In the genomic region with DNA sequence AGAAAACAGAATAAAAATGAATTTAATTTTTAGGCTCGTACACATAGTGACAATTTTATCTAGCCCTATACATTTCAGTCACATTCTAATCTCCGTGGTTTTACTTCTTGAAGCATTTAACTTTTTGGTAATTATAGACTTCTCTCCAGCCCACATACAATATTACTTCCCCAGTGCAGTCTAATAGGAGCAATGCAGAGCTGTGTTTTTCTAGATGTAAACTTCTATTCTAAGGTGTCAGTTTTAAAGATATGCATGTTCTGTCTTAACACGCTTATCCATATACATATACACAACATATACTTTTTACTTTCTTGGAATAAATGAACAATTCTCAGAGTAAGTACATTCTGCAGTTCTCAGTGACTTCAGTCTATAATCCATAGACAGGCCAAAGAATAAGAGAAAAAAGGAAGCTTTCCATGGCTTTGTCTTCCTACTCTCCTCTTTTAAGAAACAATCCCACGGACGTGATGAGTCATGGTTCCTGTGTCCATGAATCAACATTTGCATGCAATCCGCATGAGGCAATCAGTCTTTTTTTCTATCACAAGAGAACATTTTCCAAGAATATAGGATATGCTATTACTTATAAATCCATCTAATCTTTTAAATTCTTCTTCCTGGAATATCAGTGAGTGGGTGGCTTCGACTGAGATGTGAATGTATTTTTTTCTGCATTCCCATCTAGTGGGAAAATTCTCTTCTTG, we compare ENCODE assay signal across 10 cellular contexts. TPM values are rescaled to one million over a fixed set of nuclear protein-coding genes. Genes with fewer than 3 reads are reported as not detected.
DNase-seq lines count a peak whose midpoint lies in the region; TF ChIP-seq lines count a peak whose summit lies in the region.
"Had no signal": no experiment of that assay in that cellular context is flagged by ENCODE, and none has a peak within 500 bp of the region (broad histone marks: within the 10 kb centered on the region; RNA-seq: fewer than 3 reads in every experiment).

No MANE protein-coding gene starts in this region.

- H3K9me3 ChIP-seq in WERI-Rb-1 (ENCODE audit: severe bottlenecking): no peaks in the 10 kb centered on the region

- H3K4me3 ChIP-seq in WERI-Rb-1 (ENCODE audit: low read depth, low read length): no peak overlapping the region
- H3K4me3 ChIP-seq: skin epidermis had no signal

- TF ChIP-seq CTCF in HFFc6 (IDR thresholded peaks at IDR 0.05) (no peak), GM13976 (IDR thresholded peaks at IDR 0.05; ENCODE audit: borderline replicate concordance, control extremely low read depth, extremely low read depth, insufficient read depth, missing control alignments) (no peak), GM10266 (IDR thresholded peaks at IDR 0.05; ENCODE audit: control insufficient read depth, insufficient read depth, low read depth, missing control alignments) (no peak), WERI-Rb-1 (IDR thresholded peaks at IDR 0.05; ENCODE audit: low read depth, low read length) (no peak)

- no peaks in the 10 kb centered on the region for H3K36me3 Mint-ChIP-seq in HFFc6 (ENCODE audit: low read depth)

- peak overlapping the region; percentile 55 for H3K4me3 Mint-ChIP-seq in HFFc6

- no peaks in the 10 kb centered on the region for H3K9me3 Mint-ChIP-seq in HFFc6

- in situ Hi-C loops in GM13976 (cut with MboI; ENCODE audit: low sequenced_read_pairs, unreplicated experiment): no loop called here

- H3K36me3 ChIP-seq in WERI-Rb-1: no peaks in the 10 kb centered on the region

- peak overlapping the region; percentile 80 for H3K27ac Mint-ChIP-seq in HFFc6

- no peaks in the 10 kb centered on the region for H3K27me3 ChIP-seq in WERI-Rb-1 (ENCODE audit: insufficient read depth, low read depth, severe bottlenecking)

- peaks cover 52% of the 10 kb centered on the region for H3K4me1 Mint-ChIP-seq in HFFc6 (ENCODE audit: low read depth)

- no peak overlapping the region for H3K27ac ChIP-seq in WERI-Rb-1

- DNase-seq in A172 (ENCODE audit: low spot score) (peak; percentile 64), HFFc6 (peak; percentile 85), amniotic epithelial cell (ENCODE audit: low read depth) (peak; percentile 95), iris pigment epithelial cell (ENCODE audit: low read depth) (peak; percentile 97), GM13976 (ENCODE audit: low spot score) (no peak), GM10266 (ENCODE audit: extremely low spot score) (no peak), WERI-Rb-1 (no peak)
- no peak for DNase-seq in activated CD4-positive, alpha-beta T cell treated with anti-CD3 and anti-CD28 coated beads for 48 hours
- DNase-seq: DMS79 had no signal

- no peaks in the 10 kb centered on the region for H3K27me3 Mint-ChIP-seq in HFFc6 (ENCODE audit: insufficient read depth)

RNA-seq across cellular contexts. Expression of gene CCDC102B, which starts 42.8 kb away (rescaled TPM):
- 0.84 and 1.3 TPM in 2 replicates for total RNA-seq in A172 (2014; rRNA removed; shearing (Covaris generic))
- total RNA-seq in HFFc6 (2021; fragmentation: NEBNext Ultra II Directional; extraction: Animal tissue kit (Norgen Biotek cat#: 25700)): 1 to 10 TPM; 1.2 to 3.5 (median 2.5) TPM

Comparison
In these comparisons a context has a peak if more than half of its experiments do, and no peak if none do; other contexts are left out.
1. DNase-seq: peak in A172 (single experiment), HFFc6 (single experiment), amniotic epithelial cell (single experiment) and iris pigment epithelial cell (single experiment); none in GM13976 (single experiment), GM10266 (single experiment), activated CD4-positive, alpha-beta T cell treated with anti-CD3 and anti-CD28 coated beads for 48 hours (single experiment) and WERI-Rb-1 (single experiment).